Comparison of ENCODE assay signal across 31 cellular contexts in the genomic region with DNA sequence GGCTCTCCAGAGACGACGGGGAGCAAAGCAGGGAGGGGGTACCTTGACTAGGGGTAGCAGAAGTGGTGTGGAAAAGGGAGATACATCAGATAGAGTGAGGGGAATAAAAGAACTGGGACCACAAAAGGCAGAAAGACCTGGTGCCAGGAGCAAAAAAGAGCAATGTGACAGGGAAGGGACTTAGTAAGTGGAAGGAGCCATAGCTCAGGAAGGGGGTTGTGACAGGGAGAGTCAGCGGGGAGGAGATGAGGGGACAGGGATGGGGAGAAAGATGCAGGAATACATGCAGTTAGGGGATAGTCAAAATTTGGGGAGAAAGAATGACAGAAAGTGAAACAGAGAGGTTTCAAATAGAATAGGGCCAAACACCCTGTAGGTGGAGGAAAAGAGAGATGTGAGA.
"Had no signal": no experiment of that assay in that cellular context is flagged by ENCODE, and none has a peak within 500 bp of the region (broad histone marks: within the 10 kb centered on the region; RNA-seq: fewer than 3 reads in every experiment).

No MANE protein-coding gene starts in this region.

- H3K36me3 Mint-ChIP-seq: activated naive CD4-positive, alpha-beta T cell treated with anti-CD3 and anti-CD28 coated beads, Interleukin-2, amount 50 U/mL, for 72 hours had no signal

- H3K27ac Mint-ChIP-seq: activated B cell treated with CpG ODN at 0.5 μM for 24 hours; activated CD4-positive, alpha-beta memory T cell treated with anti-CD3 and anti-CD28 coated beads, Interleukin-2, amount 10 ng/mL, durations not matched to agents 7 days and 5 days; activated CD4-positive, alpha-beta T cell treated with anti-CD3 and anti-CD28 coated beads, Interleukin-2, amount 10 ng/mL, durations not matched to agents 24 days and 14 days; activated CD8-positive, alpha-beta T cell treated with anti-CD3 and anti-CD28 coated beads, Interleukin-2, amount 10 ng/mL, durations not matched to agents 7 days and 5 days; activated naive CD4-positive, alpha-beta T cell treated with anti-CD3 and anti-CD28 coated beads, Interleukin-2, amount 10 ng/mL, durations not matched to agents 7 days and 5 days; activated naive CD4-positive, alpha-beta T cell treated with anti-CD3 and anti-CD28 coated beads, Interleukin-2, amount 50 U/mL, for 72 hours; activated naive CD8-positive, alpha-beta T cell treated with anti-CD3 and anti-CD28 coated beads for 36 hours; activated T-cell treated with anti-CD3 and anti-CD28 coated beads, Interleukin-2, amount 50 U/mL, for 24 hours; activated T-helper 2 cell treated with anti-CD3 and anti-CD28 coated beads, Interferon-gamma antibody, Interleukin-2, Interleukin-4, amounts not matched to agents 10 μg/mL and 5 μg/mL and 100 μg/mL, durations not matched to agents 14 hours and 24 hours and 36 hours; T-helper 2 cell treated with Interferon-gamma antibody and Interleukin-4, amounts not matched to agents 5 μg/mL and 100 μg/mL, for 36 hours had no signal

- FAIRE-seq: astrocyte, TTC549 had no signal

- H3K9me3 Mint-ChIP-seq: activated B cell treated with CpG ODN at 0.5 μM for 24 hours; activated naive CD4-positive, alpha-beta T cell treated with anti-CD3 and anti-CD28 coated beads, Interleukin-2, amount 50 U/mL, for 72 hours; activated naive CD8-positive, alpha-beta T cell treated with anti-CD3 and anti-CD28 coated beads for 36 hours; activated T-cell treated with anti-CD3 and anti-CD28 coated beads, Interleukin-2, amount 50 U/mL, for 24 hours had no signal

- H3K4me1 Mint-ChIP-seq: activated B cell treated with CpG ODN at 0.5 μM for 24 hours; activated naive CD8-positive, alpha-beta T cell treated with anti-CD3 and anti-CD28 coated beads for 36 hours had no signal

- H3K4me3 Mint-ChIP-seq: activated B cell treated with CpG ODN at 0.5 μM for 24 hours; activated CD4-positive, alpha-beta memory T cell treated with anti-CD3 and anti-CD28 coated beads, Interleukin-2, amount 10 ng/mL, durations not matched to agents 7 days and 5 days; activated CD4-positive, alpha-beta T cell treated with anti-CD3 and anti-CD28 coated beads, Interleukin-2, amount 10 ng/mL, durations not matched to agents 24 days and 14 days; activated CD8-positive, alpha-beta memory T cell treated with anti-CD3 and anti-CD28 coated beads, Interleukin-2, amount 10 ng/mL, durations not matched to agents 7 days and 5 days; activated CD8-positive, alpha-beta T cell treated with anti-CD3 and anti-CD28 coated beads, Interleukin-2, amount 10 ng/mL, durations not matched to agents 7 days and 5 days; activated naive CD4-positive, alpha-beta T cell treated with anti-CD3 and anti-CD28 coated beads, Interleukin-2, amount 10 ng/mL, durations not matched to agents 7 days and 5 days; activated naive CD8-positive, alpha-beta T cell treated with anti-CD3 and anti-CD28 coated beads for 36 hours; activated T-cell treated with anti-CD3 and anti-CD28 coated beads, Interleukin-2, amount 50 U/mL, for 24 hours; T-helper 2 cell treated with Interferon-gamma antibody and Interleukin-4, amounts not matched to agents 5 μg/mL and 100 μg/mL, for 36 hours had no signal

- DNase-seq: activated B cell treated with CpG ODN at 0.5 μM for 24 hours; activated CD4-positive, alpha-beta memory T cell treated with anti-CD3 and anti-CD28 coated beads, Interleukin-2, amount 10 ng/mL, durations not matched to agents 7 days and 5 days; activated CD4-positive, alpha-beta T cell treated with anti-CD3 and anti-CD28 coated beads for 4 hours; activated CD4-positive, alpha-beta T cell treated with anti-CD3 and anti-CD28 coated beads, Interleukin-2, amount 10 ng/mL, durations not matched to agents 24 days and 14 days; activated CD4-positive, alpha-beta T cell treated with anti-CD3 and anti-CD28 coated beads, Interleukin-2, amount 50 U/mL, for 48 hours; activated CD4-positive, CD25-positive, alpha-beta regulatory T cell treated with anti-CD3 and anti-CD28 coated beads, Interleukin-2, amount 50 U/mL, for 72 hours; activated CD8-positive, alpha-beta memory T cell treated with anti-CD3 and anti-CD28 coated beads for 24 hours; activated CD8-positive, alpha-beta memory T cell treated with anti-CD3 and anti-CD28 coated beads, Interleukin-2, amount 50 U/mL, for 48 hours; activated CD8-positive, alpha-beta T cell treated with anti-CD3 and anti-CD28 coated beads, Interleukin-2, amount 10 ng/mL, durations not matched to agents 7 days and 5 days; activated effector memory CD4-positive, alpha-beta T cell treated with Interleukin-2 at 50 U/mL for 16 hours; activated gamma-delta T cell treated with Interleukin-2 at 50 U/mL for 16 hours; activated naive CD4-positive, alpha-beta T cell treated with anti-CD3 and anti-CD28 coated beads, Interleukin-2, amount 10 ng/mL, durations not matched to agents 7 days and 5 days; activated naive CD4-positive, alpha-beta T cell treated with Interleukin-2 at 50 U/mL for 16 hours; activated naive CD8-positive, alpha-beta T cell treated with anti-CD3 and anti-CD28 coated beads for 36 hours; activated T-cell treated with anti-CD3 and anti-CD28 coated beads, Interleukin-2, amount 50 U/mL, for 24 hours; activated T-cell treated with anti-CD3 and anti-CD28 coated beads, Interleukin-2, amount 50 U/mL, for 48 hours; adrenal gland; amniotic stem cell; aorta; body of pancreas; brain microvascular endothelial cell; central memory CD4-positive, alpha-beta T cell; SW 1271; T-helper 2 cell; T-helper 9 cell had no signal
